In the genomic region with DNA sequence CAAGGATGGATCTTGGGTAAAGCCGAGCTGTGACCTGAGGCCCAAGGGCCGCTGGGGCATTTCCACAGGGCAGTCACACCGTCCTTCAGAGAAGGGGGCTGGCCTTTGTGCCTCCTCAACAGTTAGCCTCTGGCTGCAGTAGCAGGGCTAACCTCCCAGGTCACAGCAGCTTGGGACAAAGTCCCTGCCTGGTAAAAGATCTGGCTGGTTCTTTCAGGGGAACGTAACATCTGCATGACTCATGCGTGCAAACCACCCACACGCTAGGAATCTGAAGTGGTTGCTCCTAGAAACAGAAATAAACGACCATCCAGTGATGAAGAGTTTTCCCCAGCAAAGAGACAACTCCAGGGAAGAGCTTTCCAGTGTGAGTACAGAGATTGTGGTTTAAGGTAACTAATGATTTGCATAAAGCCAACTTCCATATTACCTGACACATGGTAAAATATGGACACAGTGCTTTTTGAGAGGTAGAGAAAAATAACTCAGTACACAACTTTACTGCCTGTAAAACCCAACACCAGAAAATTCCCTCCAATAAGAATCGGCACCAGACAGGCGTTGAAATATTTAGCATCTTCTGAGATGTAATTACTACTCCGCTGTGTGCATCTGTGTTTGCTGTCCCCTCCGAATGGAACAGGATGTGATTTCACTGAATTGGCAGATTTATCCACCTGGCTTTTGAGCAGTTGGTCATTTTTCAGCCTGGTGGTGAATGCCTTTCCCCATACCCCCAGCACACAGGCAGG, we compare ENCODE assay signal across 1 cellular context.
TF ChIP-seq lines count a peak whose summit lies in the region.

No MANE protein-coding gene starts in this region.

TF ChIP-seq in HepG2, 621 proteins besides CTCF, POLR2A, EP300 and RAD21 (continued from another document and continues in another):
- TF ChIP-seq CREB1 (IDR thresholded peaks at IDR 0.05) (0 out of 2 replicates have a peak, but pooled peaks have one; percentile 9), CREB1 (CRISPR knock-in tag; IDR thresholded peaks at IDR 0.05) (peak; percentile 20; the same call in 1 of the 2 replicates), ZSCAN29 (CRISPR knock-in tag; conservative IDR thresholded peaks at IDR 0.05) (no peak), THAP11 (CRISPR knock-in tag; IDR thresholded peaks at IDR 0.05) (peak; percentile 30; the same call in 1 of the 2 replicates), KAT8 (CRISPR knock-in tag; IDR thresholded peaks at IDR 0.05) (peak; percentile 68; the same call in 1 of the 2 replicates), CCDC6 (CRISPR knock-in tag; IDR thresholded peaks at IDR 0.05) (peak; percentile 58; the same call in 1 of the 2 replicates), MYNN (CRISPR knock-in tag; IDR thresholded peaks at IDR 0.05; ENCODE audit: low read depth) (no peak), BORCS8-MEF2B (CRISPR knock-in tag; IDR thresholded peaks at IDR 0.05) (0 out of 2 replicates have a peak, but pooled peaks have one; percentile 26), SOX13 (IDR thresholded peaks at IDR 0.05) (no peak), SOX13 (CRISPR knock-in tag; conservative IDR thresholded peaks at IDR 0.05 in 1 of 2, IDR thresholded peaks at IDR 0.05 in 1 of 2) (no peak), TSC22D2 (CRISPR knock-in tag; IDR thresholded peaks at IDR 0.05; ENCODE audit: borderline replicate concordance) (no peak), IRF2 (CRISPR knock-in tag; IDR thresholded peaks at IDR 0.05) (0 out of 2 replicates have a peak, but pooled peaks have one; percentile 58), CREM (IDR thresholded peaks at IDR 0.05) (0 out of 2 replicates have a peak, but pooled peaks have one; percentile 15), CREM (CRISPR knock-in tag; IDR thresholded peaks at IDR 0.05) (no peak), ZNF747 (CRISPR knock-in tag; IDR thresholded peaks at IDR 0.05; ENCODE audit: borderline replicate concordance) (0 out of 2 replicates have a peak, but pooled peaks have one; percentile 22), RXRB (CRISPR knock-in tag; IDR thresholded peaks at IDR 0.05; ENCODE audit: borderline replicate concordance) (peak; percentile 69), SRF (IDR thresholded peaks at IDR 0.05; ENCODE audit: low read depth, low read length) (no peak), MIER3 (CRISPR knock-in tag; IDR thresholded peaks at IDR 0.05; ENCODE audit: borderline replicate concordance) (peak; percentile 34; the same call in 1 of the 2 replicates), LCORL (IDR thresholded peaks at IDR 0.05) (no peak), LCORL (CRISPR knock-in tag; IDR thresholded peaks at IDR 0.05) (peak; percentile 81), ZNF430 (CRISPR knock-in tag; IDR thresholded peaks at IDR 0.05) (0 out of 2 replicates have a peak, but pooled peaks have one; percentile 44), ZNF274 (CRISPR knock-in tag; IDR thresholded peaks at IDR 0.05) (no peak), KDM4B (CRISPR knock-in tag; IDR thresholded peaks at IDR 0.05) (0 out of 2 replicates have a peak, but pooled peaks have one; percentile 37), HNF4A (CRISPR knock-in tag; IDR thresholded peaks at IDR 0.05) (peak; percentile 86), NR2C2 (CRISPR knock-in tag; IDR thresholded peaks at IDR 0.05; ENCODE audit: borderline replicate concordance) (peak; percentile 32; the same call in 1 of the 2 replicates), RFX3 (CRISPR knock-in tag; IDR thresholded peaks at IDR 0.05) (peak; percentile 79), JUND (CRISPR knock-in tag; IDR thresholded peaks at IDR 0.05) (peak; percentile 93), FOXP1 (IDR thresholded peaks at IDR 0.05) (no peak), FOXP1 (CRISPR knock-in tag; IDR thresholded peaks at IDR 0.05) (0 out of 2 replicates have a peak, but pooled peaks have one; percentile 17), ZNF33B (CRISPR knock-in tag; IDR thresholded peaks at IDR 0.05) (no peak), KDM2A (CRISPR knock-in tag; IDR thresholded peaks at IDR 0.05; ENCODE audit: borderline replicate concordance, low read depth) (peak; percentile 46; the same call in 1 of the 2 replicates)
- TF ChIP-seq, protein P1, sequence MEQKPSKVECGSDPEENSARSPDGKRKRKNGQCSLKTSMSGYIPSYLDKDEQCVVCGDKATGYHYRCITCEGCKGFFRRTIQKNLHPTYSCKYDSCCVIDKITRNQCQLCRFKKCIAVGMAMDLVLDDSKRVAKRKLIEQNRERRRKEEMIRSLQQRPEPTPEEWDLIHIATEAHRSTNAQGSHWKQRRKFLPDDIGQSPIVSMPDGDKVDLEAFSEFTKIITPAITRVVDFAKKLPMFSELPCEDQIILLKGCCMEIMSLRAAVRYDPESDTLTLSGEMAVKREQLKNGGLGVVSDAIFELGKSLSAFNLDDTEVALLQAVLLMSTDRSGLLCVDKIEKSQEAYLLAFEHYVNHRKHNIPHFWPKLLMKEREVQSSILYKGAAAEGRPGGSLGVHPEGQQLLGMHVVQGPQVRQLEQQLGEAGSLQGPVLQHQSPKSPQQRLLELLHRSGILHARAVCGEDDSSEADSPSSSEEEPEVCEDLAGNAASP (CRISPR knock-in tag; IDR thresholded peaks at IDR 0.05; ENCODE audit: borderline replicate concordance) = 0 out of 2 replicates have a peak, but pooled peaks have one; percentile 28
- TF ChIP-seq, protein P2, sequence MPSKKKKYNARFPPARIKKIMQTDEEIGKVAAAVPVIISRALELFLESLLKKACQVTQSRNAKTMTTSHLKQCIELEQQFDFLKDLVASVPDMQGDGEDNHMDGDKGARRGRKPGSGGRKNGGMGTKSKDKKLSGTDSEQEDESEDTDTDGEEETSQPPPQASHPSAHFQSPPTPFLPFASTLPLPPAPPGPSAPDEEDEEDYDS (CRISPR knock-in tag; IDR thresholded peaks at IDR 0.05) = 0 out of 2 replicates have a peak, but pooled peaks have one; percentile 23
- TF ChIP-seq, protein P3, sequence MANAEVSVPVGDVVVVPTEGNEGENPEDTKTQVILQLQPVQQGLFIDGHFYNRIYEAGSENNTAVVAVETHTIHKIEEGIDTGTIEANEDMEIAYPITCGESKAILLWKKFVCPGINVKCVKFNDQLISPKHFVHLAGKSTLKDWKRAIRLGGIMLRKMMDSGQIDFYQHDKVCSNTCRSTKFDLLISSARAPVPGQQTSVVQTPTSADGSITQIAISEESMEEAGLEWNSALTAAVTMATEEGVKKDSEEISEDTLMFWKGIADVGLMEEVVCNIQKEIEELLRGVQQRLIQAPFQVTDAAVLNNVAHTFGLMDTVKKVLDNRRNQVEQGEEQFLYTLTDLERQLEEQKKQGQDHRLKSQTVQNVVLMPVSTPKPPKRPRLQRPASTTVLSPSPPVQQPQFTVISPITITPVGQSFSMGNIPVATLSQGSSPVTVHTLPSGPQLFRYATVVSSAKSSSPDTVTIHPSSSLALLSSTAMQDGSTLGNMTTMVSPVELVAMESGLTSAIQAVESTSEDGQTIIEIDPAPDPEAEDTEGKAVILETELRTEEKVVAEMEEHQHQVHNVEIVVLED (CRISPR knock-in tag; IDR thresholded peaks at IDR 0.05; ENCODE audit: borderline replicate concordance) = peak; percentile 29; the same call in 1 of the 2 replicates
- TF ChIP-seq, protein P4, sequence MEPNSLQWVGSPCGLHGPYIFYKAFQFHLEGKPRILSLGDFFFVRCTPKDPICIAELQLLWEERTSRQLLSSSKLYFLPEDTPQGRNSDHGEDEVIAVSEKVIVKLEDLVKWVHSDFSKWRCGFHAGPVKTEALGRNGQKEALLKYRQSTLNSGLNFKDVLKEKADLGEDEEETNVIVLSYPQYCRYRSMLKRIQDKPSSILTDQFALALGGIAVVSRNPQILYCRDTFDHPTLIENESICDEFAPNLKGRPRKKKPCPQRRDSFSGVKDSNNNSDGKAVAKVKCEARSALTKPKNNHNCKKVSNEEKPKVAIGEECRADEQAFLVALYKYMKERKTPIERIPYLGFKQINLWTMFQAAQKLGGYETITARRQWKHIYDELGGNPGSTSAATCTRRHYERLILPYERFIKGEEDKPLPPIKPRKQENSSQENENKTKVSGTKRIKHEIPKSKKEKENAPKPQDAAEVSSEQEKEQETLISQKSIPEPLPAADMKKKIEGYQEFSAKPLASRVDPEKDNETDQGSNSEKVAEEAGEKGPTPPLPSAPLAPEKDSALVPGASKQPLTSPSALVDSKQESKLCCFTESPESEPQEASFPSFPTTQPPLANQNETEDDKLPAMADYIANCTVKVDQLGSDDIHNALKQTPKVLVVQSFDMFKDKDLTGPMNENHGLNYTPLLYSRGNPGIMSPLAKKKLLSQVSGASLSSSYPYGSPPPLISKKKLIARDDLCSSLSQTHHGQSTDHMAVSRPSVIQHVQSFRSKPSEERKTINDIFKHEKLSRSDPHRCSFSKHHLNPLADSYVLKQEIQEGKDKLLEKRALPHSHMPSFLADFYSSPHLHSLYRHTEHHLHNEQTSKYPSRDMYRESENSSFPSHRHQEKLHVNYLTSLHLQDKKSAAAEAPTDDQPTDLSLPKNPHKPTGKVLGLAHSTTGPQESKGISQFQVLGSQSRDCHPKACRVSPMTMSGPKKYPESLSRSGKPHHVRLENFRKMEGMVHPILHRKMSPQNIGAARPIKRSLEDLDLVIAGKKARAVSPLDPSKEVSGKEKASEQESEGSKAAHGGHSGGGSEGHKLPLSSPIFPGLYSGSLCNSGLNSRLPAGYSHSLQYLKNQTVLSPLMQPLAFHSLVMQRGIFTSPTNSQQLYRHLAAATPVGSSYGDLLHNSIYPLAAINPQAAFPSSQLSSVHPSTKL (CRISPR knock-in tag; IDR thresholded peaks at IDR 0.05) = peak; percentile 59; the same call in 1 of the 2 replicates
- TF ChIP-seq, protein P5, sequence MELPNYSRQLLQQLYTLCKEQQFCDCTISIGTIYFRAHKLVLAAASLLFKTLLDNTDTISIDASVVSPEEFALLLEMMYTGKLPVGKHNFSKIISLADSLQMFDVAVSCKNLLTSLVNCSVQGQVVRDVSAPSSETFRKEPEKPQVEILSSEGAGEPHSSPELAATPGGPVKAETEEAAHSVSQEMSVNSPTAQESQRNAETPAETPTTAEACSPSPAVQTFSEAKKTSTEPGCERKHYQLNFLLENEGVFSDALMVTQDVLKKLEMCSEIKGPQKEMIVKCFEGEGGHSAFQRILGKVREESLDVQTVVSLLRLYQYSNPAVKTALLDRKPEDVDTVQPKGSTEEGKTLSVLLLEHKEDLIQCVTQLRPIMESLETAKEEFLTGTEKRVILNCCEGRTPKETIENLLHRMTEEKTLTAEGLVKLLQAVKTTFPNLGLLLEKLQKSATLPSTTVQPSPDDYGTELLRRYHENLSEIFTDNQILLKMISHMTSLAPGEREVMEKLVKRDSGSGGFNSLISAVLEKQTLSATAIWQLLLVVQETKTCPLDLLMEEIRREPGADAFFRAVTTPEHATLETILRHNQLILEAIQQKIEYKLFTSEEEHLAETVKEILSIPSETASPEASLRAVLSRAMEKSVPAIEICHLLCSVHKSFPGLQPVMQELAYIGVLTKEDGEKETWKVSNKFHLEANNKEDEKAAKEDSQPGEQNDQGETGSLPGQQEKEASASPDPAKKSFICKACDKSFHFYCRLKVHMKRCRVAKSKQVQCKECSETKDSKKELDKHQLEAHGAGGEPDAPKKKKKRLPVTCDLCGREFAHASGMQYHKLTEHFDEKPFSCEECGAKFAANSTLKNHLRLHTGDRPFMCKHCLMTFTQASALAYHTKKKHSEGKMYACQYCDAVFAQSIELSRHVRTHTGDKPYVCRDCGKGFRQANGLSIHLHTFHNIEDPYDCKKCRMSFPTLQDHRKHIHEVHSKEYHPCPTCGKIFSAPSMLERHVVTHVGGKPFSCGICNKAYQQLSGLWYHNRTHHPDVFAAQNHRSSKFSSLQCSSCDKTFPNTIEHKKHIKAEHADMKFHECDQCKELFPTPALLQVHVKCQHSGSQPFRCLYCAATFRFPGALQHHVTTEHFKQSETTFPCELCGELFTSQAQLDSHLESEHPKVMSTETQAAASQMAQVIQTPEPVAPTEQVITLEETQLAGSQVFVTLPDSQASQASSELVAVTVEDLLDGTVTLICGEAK (IDR thresholded peaks at IDR 0.05) = no peak
- TF ChIP-seq, protein P5 (CRISPR knock-in tag; IDR thresholded peaks at IDR 0.05) = no peak
- TF ChIP-seq, protein P6, sequence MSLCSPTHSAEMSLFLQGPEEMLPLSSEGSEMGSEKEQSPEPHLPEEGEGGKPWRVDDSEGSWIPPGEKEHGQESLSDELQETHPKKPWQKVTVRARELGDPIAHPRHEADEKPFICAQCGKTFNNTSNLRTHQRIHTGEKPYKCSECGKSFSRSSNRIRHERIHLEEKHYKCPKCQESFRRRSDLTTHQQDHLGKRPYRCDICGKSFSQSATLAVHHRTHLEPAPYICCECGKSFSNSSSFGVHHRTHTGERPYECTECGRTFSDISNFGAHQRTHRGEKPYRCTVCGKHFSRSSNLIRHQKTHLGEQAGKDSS (CRISPR knock-in tag; IDR thresholded peaks at IDR 0.05; ENCODE audit: borderline replicate concordance, low read depth) = no peak
- TF ChIP-seq, protein P7, sequence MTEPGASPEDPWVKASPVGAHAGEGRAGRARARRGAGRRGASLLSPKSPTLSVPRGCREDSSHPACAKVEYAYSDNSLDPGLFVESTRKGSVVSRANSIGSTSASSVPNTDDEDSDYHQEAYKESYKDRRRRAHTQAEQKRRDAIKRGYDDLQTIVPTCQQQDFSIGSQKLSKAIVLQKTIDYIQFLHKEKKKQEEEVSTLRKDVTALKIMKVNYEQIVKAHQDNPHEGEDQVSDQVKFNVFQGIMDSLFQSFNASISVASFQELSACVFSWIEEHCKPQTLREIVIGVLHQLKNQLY (CRISPR knock-in tag; IDR thresholded peaks at IDR 0.05) = peak; percentile 75
